10 cellular contexts compared by ENCODE assay signal in genomic region chr6:11229267-11230043, GRCh38. TPM values are rescaled to one million over a fixed set of nuclear protein-coding genes. Genes with fewer than 3 reads are reported as not detected.
DNase-seq lines count a peak whose midpoint lies in the region; ATAC-seq lines count a peak whose summit lies in the region.
"Had no signal": no experiment of that assay in that cellular context is flagged by ENCODE, and none has a peak within 500 bp of the region (broad histone marks: within the 10 kb centered on the region; RNA-seq: fewer than 3 reads in every experiment).

No MANE protein-coding gene starts in this region.

- H3K27ac ChIP-seq in ACC112 (ENCODE audit: low read depth, low read length) = no peak overlapping the region
- peak overlapping the region; percentile 11 for H3K27ac ChIP-seq in epithelial cell of prostate

- no peaks in the 10 kb centered on the region for H3K9me3 Mint-ChIP-seq in natural killer cell treated with Interleukin-12 subunit alpha and Interleukin-12 subunit beta and Interleukin-15 and Interleukin-18, amount 100 ng/mL, for 72 hours
- H3K9me3 Mint-ChIP-seq in stimulated activated naive B cell treated with anti-CD40 and anti-IgM and Interleukin-4, amounts not matched to agents 10 μg/mL and 1 μg/mL and 100 μg/mL, for 72 hours = no peaks in the 10 kb centered on the region

- peaks cover 54% of the 10 kb centered on the region for H3K79me2 ChIP-seq in ACC112 (ENCODE audit: control insufficient read depth, insufficient read depth, low read length, unreplicated experiment)

- no peaks in the 10 kb centered on the region for H3K36me3 ChIP-seq in ACC112 (ENCODE audit: insufficient read depth, low read length)

- H3K4me1 ChIP-seq in ACC112 (ENCODE audit: control insufficient read depth, insufficient read depth, low read length, unreplicated experiment) = peaks cover 38% of the 10 kb centered on the region

- peak overlapping the region; percentile 82 for H3K4me3 ChIP-seq in ACC112 (ENCODE audit: low read depth, low read length)

- no peaks in the 10 kb centered on the region for H3K27me3 ChIP-seq in ACC112 (ENCODE audit: insufficient read depth, low read length)

- H3K4me3 Mint-ChIP-seq in natural killer cell treated with Interleukin-12 subunit alpha and Interleukin-12 subunit beta and Interleukin-15 and Interleukin-18, amount 100 ng/mL, for 72 hours = peak overlapping the region; percentile 97
- H3K4me3 Mint-ChIP-seq in stimulated activated naive B cell treated with anti-CD40 and anti-IgM and Interleukin-4, amounts not matched to agents 10 μg/mL and 1 μg/mL and 100 μg/mL, for 72 hours = no peak overlapping the region

- H2AFZ ChIP-seq in ACC112 (ENCODE audit: low read length, unreplicated experiment) = peak overlapping the region; percentile 61

- no peaks in the 10 kb centered on the region for H3K27me3 Mint-ChIP-seq in natural killer cell treated with Interleukin-12 subunit alpha and Interleukin-12 subunit beta and Interleukin-15 and Interleukin-18, amount 100 ng/mL, for 72 hours
- H3K27me3 Mint-ChIP-seq in stimulated activated naive B cell treated with anti-CD40 and anti-IgM and Interleukin-4, amounts not matched to agents 10 μg/mL and 1 μg/mL and 100 μg/mL, for 72 hours = no peaks in the 10 kb centered on the region

- H3K4me1 Mint-ChIP-seq in natural killer cell treated with Interleukin-12 subunit alpha and Interleukin-12 subunit beta and Interleukin-15 and Interleukin-18, amount 100 ng/mL, for 72 hours (ENCODE audit: low read depth in 2 of 2) = peaks cover 79 to 86% of the 10 kb centered on the region in 2 donors
- peaks cover 25 to 49% of the 10 kb centered on the region in 2 donors for H3K4me1 Mint-ChIP-seq in stimulated activated naive B cell treated with anti-CD40 and anti-IgM and Interleukin-4, amounts not matched to agents 10 μg/mL and 1 μg/mL and 100 μg/mL, for 72 hours

- H3K36me3 Mint-ChIP-seq in natural killer cell treated with Interleukin-12 subunit alpha and Interleukin-12 subunit beta and Interleukin-15 and Interleukin-18, amount 100 ng/mL, for 72 hours = peaks cover 12% of the 10 kb centered on the region
- H3K36me3 Mint-ChIP-seq in stimulated activated naive B cell treated with anti-CD40 and anti-IgM and Interleukin-4, amounts not matched to agents 10 μg/mL and 1 μg/mL and 100 μg/mL, for 72 hours = peaks cover 5 to 16% of the 10 kb centered on the region in 2 donors

- DNase-seq in NCI-H1048 (lab: John Stamatoyannopoulos, UW) (peak; percentile 59), epithelial cell of prostate (ENCODE audit: low read depth, low spot score) (peak; percentile 56)
- DNase-seq in natural killer cell treated with Interleukin-12 subunit alpha and Interleukin-12 subunit beta and Interleukin-15 and Interleukin-18, amount 100 ng/mL, for 72 hours (ENCODE audit: low spot score) = no peak
- DNase-seq in stimulated activated naive B cell treated with anti-CD40 and anti-IgM and Interleukin-4, amounts not matched to agents 10 μg/mL and 1 μg/mL and 100 μg/mL, for 72 hours = no peak
- no peak for DNase-seq in effector CD4-positive, alpha-beta T cell
- DNase-seq: DND-41, NCI-H1436 treated with DMSO at 0.1 percent for 48 hours had no signal

- no peak for ATAC-seq in natural killer cell treated with Interleukin-12 subunit alpha and Interleukin-12 subunit beta and Interleukin-15 and Interleukin-18, amount 100 ng/mL, for 72 hours
- ATAC-seq in HG03565 (IDR thresholded peaks at IDR 0.05; ENCODE audit: unreplicated experiment) (no peak), HG03432 (IDR thresholded peaks at IDR 0.05; ENCODE audit: unreplicated experiment) (no peak)
- ATAC-seq in stimulated activated naive B cell treated with anti-CD40 and anti-IgM and Interleukin-4, amounts not matched to agents 10 μg/mL and 1 μg/mL and 100 μg/mL, for 72 hours (replicated peaks) = no peak

- H3K27ac Mint-ChIP-seq in natural killer cell treated with Interleukin-12 subunit alpha and Interleukin-12 subunit beta and Interleukin-15 and Interleukin-18, amount 100 ng/mL, for 72 hours = peak overlapping the region; percentile 98 to 99
- H3K27ac Mint-ChIP-seq in stimulated activated naive B cell treated with anti-CD40 and anti-IgM and Interleukin-4, amounts not matched to agents 10 μg/mL and 1 μg/mL and 100 μg/mL, for 72 hours = no peak overlapping the region

RNA-seq across cellular contexts. Expression of gene NEDD9, which starts 3.0 kb away (rescaled TPM):
- 10 to 100 TPM; 59.9 to 81.3 TPM for total RNA-seq in natural killer cell treated with Interleukin-12 subunit alpha and Interleukin-12 subunit beta and Interleukin-15 and Interleukin-18, amount 100 ng/mL, for 72 hours

Comparison
In these comparisons a context has a peak if more than half of its experiments do, and no peak if none do; other contexts are left out.
1. DNase-seq: peak in NCI-H1048 (single experiment) and epithelial cell of prostate (single experiment); none in natural killer cell treated with Interleukin-12 subunit alpha and Interleukin-12 subunit beta and Interleukin-15 and Interleukin-18, amount 100 ng/mL, for 72 hours (single experiment), stimulated activated naive B cell treated with anti-CD40 and anti-IgM and Interleukin-4, amounts not matched to agents 10 μg/mL and 1 μg/mL and 100 μg/mL, for 72 hours (single experiment) and effector CD4-positive, alpha-beta T cell (single experiment).